In the genomic region with DNA sequence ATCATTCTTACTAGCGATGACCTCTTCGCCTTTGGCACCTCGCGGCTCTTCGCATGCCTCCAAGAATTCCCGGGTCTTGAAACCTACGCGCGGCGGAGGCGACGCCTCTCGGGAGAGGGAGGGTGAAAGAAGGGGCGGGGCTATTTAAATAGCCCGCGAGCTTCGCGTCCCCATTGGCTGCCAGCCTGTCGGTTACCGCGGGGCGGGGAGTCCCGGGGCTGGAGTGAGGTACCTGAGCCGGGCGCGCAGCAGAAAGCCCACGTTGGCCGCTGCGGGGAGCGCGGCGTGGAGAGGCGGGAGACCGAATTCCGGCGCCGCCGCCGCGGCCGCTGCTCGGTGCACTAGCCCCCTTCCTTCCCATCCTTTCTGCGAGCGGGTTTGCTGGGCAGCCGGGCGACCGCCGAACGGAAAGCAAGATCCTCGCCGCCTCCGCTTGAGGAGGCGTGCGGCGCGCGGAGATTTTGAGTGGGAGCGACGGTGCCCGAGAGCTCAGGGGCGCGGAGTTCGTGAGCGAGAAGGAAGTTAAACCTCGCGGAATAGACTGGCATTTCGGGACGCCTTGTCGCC, we compare ENCODE assay signal across 1 cellular context.
TF ChIP-seq lines count a peak whose summit lies in the region.

A gene (plus strand): TSS at position 251 of the 567 bp plus-strand sequence. CDS start 857 bp downstream, outside the sequence.

TF ChIP-seq in HEK293, 187 proteins besides CTCF, POLR2A, EP300 and RAD21 (continued from another document):
- TF ChIP-seq, protein P1, sequence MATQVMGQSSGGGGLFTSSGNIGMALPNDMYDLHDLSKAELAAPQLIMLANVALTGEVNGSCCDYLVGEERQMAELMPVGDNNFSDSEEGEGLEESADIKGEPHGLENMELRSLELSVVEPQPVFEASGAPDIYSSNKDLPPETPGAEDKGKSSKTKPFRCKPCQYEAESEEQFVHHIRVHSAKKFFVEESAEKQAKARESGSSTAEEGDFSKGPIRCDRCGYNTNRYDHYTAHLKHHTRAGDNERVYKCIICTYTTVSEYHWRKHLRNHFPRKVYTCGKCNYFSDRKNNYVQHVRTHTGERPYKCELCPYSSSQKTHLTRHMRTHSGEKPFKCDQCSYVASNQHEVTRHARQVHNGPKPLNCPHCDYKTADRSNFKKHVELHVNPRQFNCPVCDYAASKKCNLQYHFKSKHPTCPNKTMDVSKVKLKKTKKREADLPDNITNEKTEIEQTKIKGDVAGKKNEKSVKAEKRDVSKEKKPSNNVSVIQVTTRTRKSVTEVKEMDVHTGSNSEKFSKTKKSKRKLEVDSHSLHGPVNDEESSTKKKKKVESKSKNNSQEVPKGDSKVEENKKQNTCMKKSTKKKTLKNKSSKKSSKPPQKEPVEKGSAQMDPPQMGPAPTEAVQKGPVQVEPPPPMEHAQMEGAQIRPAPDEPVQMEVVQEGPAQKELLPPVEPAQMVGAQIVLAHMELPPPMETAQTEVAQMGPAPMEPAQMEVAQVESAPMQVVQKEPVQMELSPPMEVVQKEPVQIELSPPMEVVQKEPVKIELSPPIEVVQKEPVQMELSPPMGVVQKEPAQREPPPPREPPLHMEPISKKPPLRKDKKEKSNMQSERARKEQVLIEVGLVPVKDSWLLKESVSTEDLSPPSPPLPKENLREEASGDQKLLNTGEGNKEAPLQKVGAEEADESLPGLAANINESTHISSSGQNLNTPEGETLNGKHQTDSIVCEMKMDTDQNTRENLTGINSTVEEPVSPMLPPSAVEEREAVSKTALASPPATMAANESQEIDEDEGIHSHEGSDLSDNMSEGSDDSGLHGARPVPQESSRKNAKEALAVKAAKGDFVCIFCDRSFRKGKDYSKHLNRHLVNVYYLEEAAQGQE (tag by site-specific recombination; IDR thresholded peaks at IDR 0.05): peak; percentile 10; the same call in 1 of the 2 replicates
- TF ChIP-seq ZNF341 (tag by site-specific recombination; IDR thresholded peaks at IDR 0.05; ENCODE audit: low read depth) (peak; percentile 49; the same call in 1 of the 2 replicates), ZSCAN30 (tag by site-specific recombination; IDR thresholded peaks at IDR 0.05) (peak; percentile 24; the same call in 1 of the 2 replicates), GLIS2 (tag by site-specific recombination; IDR thresholded peaks at IDR 0.05) (peak; percentile 74), ZNF2 (tag by site-specific recombination; IDR thresholded peaks at IDR 0.05) (0 out of 2 replicates have a peak, but pooled peaks have one; percentile 44), YY1 (tag by site-specific recombination; IDR thresholded peaks at IDR 0.05) (no peak), ZNF529 (tag by site-specific recombination; IDR thresholded peaks at IDR 0.05; ENCODE audit: insufficient replicate concordance) (no peak), ZBTB17 (tag by site-specific recombination; IDR thresholded peaks at IDR 0.05) (peak; percentile 66), ZNF530 (tag by site-specific recombination; IDR thresholded peaks at IDR 0.05; ENCODE audit: low read depth) (no peak), ZNF514 (tag by site-specific recombination; IDR thresholded peaks at IDR 0.05) (no peak), ZNF394 (tag by site-specific recombination; IDR thresholded peaks at IDR 0.05; ENCODE audit: borderline replicate concordance) (peak; percentile 28; the same call in 1 of the 2 replicates), ZNF248 (tag by site-specific recombination; IDR thresholded peaks at IDR 0.05) (no peak), ZFHX2 (tag by site-specific recombination; conservative IDR thresholded peaks at IDR 0.05) (peak; percentile 91), ZNF24 (tag by site-specific recombination; IDR thresholded peaks at IDR 0.05) (0 out of 2 replicates have a peak, but pooled peaks have one; percentile 41), KLF10 (tag by site-specific recombination; IDR thresholded peaks at IDR 0.05) (no peak), ZBTB20 (tag by site-specific recombination; IDR thresholded peaks at IDR 0.05) (no peak), ZNF416 (tag by site-specific recombination; IDR thresholded peaks at IDR 0.05) (no peak), BCL11B (tag by site-specific recombination; IDR thresholded peaks at IDR 0.05; ENCODE audit: low read depth) (0 out of 2 replicates have a peak, but pooled peaks have one; percentile 13), GFI1B (tag by site-specific recombination; IDR thresholded peaks at IDR 0.05) (peak; percentile 57; the same call in 1 of the 2 replicates), ZNF521 (tag by site-specific recombination; IDR thresholded peaks at IDR 0.05) (no peak), ZNF768 (tag by site-specific recombination; IDR thresholded peaks at IDR 0.05) (no peak), ZNF138 (tag by site-specific recombination; IDR thresholded peaks at IDR 0.05; ENCODE audit: borderline replicate concordance) (no peak), ZBTB48 (tag by site-specific recombination; IDR thresholded peaks at IDR 0.05) (peak; percentile 81), ZBTB8A (tag by site-specific recombination; IDR thresholded peaks at IDR 0.05) (peak; percentile 74), ZFP3 (tag by site-specific recombination; IDR thresholded peaks at IDR 0.05; ENCODE audit: low read depth) (no peak), ZNF223 (tag by site-specific recombination; IDR thresholded peaks at IDR 0.05) (no peak), TRIM28 (IDR thresholded peaks at IDR 0.05; ENCODE audit: borderline replicate concordance, low read length) (no peak), OVOL3 (tag by site-specific recombination; IDR thresholded peaks at IDR 0.05) (0 out of 2 replicates have a peak, but pooled peaks have one; percentile 32), ZEB2 (tag by site-specific recombination; IDR thresholded peaks at IDR 0.05) (peak; percentile 87; the same call in 1 of the 2 replicates), ZBTB1 (tag by site-specific recombination; IDR thresholded peaks at IDR 0.05) (0 out of 2 replicates have a peak, but pooled peaks have one; percentile 32)
- TF ChIP-seq, protein P2, sequence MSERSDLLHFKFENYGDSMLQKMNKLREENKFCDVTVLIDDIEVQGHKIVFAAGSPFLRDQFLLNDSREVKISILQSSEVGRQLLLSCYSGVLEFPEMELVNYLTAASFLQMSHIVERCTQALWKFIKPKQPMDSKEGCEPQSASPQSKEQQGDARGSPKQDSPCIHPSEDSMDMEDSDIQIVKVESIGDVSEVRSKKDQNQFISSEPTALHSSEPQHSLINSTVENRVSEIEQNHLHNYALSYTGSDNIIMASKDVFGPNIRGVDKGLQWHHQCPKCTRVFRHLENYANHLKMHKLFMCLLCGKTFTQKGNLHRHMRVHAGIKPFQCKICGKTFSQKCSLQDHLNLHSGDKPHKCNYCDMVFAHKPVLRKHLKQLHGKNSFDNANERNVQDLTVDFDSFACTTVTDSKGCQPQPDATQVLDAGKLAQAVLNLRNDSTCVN (tag by site-specific recombination; optimal IDR thresholded peaks at IDR 0.05): peak; percentile 98
- TF ChIP-seq, protein P3, sequence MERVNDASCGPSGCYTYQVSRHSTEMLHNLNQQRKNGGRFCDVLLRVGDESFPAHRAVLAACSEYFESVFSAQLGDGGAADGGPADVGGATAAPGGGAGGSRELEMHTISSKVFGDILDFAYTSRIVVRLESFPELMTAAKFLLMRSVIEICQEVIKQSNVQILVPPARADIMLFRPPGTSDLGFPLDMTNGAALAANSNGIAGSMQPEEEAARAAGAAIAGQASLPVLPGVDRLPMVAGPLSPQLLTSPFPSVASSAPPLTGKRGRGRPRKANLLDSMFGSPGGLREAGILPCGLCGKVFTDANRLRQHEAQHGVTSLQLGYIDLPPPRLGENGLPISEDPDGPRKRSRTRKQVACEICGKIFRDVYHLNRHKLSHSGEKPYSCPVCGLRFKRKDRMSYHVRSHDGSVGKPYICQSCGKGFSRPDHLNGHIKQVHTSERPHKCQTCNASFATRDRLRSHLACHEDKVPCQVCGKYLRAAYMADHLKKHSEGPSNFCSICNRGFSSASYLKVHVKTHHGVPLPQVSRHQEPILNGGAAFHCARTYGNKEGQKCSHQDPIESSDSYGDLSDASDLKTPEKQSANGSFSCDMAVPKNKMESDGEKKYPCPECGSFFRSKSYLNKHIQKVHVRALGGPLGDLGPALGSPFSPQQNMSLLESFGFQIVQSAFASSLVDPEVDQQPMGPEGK (tag by site-specific recombination; IDR thresholded peaks at IDR 0.05): peak; percentile 63; the same call in 1 of the 2 replicates
- TF ChIP-seq, protein P4, sequence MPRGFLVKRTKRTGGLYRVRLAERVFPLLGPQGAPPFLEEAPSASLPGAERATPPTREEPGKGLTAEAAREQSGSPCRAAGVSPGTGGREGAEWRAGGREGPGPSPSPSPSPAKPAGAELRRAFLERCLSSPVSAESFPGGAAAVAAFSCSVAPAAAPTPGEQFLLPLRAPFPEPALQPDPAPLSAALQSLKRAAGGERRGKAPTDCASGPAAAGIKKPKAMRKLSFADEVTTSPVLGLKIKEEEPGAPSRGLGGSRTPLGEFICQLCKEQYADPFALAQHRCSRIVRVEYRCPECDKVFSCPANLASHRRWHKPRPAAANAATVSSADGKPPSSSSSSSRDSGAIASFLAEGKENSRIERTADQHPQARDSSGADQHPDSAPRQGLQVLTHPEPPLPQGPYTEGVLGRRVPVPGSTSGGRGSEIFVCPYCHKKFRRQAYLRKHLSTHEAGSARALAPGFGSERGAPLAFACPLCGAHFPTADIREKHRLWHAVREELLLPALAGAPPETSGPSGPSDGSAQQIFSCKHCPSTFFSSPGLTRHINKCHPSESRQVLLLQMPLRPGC (tag by site-specific recombination; IDR thresholded peaks at IDR 0.05): 0 out of 2 replicates have a peak, but pooled peaks have one; percentile 46
- TF ChIP-seq, protein P5, sequence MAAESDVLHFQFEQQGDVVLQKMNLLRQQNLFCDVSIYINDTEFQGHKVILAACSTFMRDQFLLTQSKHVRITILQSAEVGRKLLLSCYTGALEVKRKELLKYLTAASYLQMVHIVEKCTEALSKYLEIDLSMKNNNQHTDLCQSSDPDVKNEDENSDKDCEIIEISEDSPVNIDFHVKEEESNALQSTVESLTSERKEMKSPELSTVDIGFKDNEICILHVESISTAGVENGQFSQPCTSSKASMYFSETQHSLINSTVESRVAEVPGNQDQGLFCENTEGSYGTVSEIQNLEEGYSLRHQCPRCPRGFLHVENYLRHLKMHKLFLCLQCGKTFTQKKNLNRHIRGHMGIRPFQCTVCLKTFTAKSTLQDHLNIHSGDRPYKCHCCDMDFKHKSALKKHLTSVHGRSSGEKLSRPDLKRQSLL (tag by site-specific recombination; IDR thresholded peaks at IDR 0.05): 0 out of 2 replicates have a peak, but pooled peaks have one; percentile 29
- TF ChIP-seq, protein P6, sequence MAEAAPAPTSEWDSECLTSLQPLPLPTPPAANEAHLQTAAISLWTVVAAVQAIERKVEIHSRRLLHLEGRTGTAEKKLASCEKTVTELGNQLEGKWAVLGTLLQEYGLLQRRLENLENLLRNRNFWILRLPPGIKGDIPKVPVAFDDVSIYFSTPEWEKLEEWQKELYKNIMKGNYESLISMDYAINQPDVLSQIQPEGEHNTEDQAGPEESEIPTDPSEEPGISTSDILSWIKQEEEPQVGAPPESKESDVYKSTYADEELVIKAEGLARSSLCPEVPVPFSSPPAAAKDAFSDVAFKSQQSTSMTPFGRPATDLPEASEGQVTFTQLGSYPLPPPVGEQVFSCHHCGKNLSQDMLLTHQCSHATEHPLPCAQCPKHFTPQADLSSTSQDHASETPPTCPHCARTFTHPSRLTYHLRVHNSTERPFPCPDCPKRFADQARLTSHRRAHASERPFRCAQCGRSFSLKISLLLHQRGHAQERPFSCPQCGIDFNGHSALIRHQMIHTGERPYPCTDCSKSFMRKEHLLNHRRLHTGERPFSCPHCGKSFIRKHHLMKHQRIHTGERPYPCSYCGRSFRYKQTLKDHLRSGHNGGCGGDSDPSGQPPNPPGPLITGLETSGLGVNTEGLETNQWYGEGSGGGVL (tag by site-specific recombination; IDR thresholded peaks at IDR 0.05): 0 out of 2 replicates have a peak, but pooled peaks have one; percentile 17
- TF ChIP-seq, protein P7, sequence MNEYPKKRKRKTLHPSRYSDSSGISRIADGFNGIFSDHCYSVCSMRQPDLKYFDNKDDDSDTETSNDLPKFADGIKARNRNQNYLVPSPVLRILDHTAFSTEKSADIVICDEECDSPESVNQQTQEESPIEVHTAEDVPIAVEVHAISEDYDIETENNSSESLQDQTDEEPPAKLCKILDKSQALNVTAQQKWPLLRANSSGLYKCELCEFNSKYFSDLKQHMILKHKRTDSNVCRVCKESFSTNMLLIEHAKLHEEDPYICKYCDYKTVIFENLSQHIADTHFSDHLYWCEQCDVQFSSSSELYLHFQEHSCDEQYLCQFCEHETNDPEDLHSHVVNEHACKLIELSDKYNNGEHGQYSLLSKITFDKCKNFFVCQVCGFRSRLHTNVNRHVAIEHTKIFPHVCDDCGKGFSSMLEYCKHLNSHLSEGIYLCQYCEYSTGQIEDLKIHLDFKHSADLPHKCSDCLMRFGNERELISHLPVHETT (tag by site-specific recombination; IDR thresholded peaks at IDR 0.05): peak; percentile 51; the same call in 1 of the 2 replicates
- TF ChIP-seq, protein P8, sequence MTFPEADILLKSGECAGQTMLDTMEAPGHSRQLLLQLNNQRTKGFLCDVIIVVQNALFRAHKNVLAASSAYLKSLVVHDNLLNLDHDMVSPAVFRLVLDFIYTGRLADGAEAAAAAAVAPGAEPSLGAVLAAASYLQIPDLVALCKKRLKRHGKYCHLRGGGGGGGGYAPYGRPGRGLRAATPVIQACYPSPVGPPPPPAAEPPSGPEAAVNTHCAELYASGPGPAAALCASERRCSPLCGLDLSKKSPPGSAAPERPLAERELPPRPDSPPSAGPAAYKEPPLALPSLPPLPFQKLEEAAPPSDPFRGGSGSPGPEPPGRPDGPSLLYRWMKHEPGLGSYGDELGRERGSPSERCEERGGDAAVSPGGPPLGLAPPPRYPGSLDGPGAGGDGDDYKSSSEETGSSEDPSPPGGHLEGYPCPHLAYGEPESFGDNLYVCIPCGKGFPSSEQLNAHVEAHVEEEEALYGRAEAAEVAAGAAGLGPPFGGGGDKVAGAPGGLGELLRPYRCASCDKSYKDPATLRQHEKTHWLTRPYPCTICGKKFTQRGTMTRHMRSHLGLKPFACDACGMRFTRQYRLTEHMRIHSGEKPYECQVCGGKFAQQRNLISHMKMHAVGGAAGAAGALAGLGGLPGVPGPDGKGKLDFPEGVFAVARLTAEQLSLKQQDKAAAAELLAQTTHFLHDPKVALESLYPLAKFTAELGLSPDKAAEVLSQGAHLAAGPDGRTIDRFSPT (tag by site-specific recombination; IDR thresholded peaks at IDR 0.05): peak; percentile 28; the same call in 1 of the 2 replicates
- TF ChIP-seq, protein P9, sequence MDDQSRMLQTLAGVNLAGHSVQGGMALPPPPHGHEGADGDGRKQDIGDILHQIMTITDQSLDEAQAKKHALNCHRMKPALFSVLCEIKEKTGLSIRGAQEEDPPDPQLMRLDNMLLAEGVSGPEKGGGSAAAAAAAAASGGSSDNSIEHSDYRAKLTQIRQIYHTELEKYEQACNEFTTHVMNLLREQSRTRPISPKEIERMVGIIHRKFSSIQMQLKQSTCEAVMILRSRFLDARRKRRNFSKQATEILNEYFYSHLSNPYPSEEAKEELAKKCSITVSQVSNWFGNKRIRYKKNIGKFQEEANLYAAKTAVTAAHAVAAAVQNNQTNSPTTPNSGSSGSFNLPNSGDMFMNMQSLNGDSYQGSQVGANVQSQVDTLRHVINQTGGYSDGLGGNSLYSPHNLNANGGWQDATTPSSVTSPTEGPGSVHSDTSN (CRISPR knock-in tag; IDR thresholded peaks at IDR 0.05): peak; percentile 86; the same call in 1 of the 2 replicates
TF ChIP-seq in HEK293: peak in this region for 40.
